Comparison of ENCODE assay signal across 13 cellular contexts in the genomic region with DNA sequence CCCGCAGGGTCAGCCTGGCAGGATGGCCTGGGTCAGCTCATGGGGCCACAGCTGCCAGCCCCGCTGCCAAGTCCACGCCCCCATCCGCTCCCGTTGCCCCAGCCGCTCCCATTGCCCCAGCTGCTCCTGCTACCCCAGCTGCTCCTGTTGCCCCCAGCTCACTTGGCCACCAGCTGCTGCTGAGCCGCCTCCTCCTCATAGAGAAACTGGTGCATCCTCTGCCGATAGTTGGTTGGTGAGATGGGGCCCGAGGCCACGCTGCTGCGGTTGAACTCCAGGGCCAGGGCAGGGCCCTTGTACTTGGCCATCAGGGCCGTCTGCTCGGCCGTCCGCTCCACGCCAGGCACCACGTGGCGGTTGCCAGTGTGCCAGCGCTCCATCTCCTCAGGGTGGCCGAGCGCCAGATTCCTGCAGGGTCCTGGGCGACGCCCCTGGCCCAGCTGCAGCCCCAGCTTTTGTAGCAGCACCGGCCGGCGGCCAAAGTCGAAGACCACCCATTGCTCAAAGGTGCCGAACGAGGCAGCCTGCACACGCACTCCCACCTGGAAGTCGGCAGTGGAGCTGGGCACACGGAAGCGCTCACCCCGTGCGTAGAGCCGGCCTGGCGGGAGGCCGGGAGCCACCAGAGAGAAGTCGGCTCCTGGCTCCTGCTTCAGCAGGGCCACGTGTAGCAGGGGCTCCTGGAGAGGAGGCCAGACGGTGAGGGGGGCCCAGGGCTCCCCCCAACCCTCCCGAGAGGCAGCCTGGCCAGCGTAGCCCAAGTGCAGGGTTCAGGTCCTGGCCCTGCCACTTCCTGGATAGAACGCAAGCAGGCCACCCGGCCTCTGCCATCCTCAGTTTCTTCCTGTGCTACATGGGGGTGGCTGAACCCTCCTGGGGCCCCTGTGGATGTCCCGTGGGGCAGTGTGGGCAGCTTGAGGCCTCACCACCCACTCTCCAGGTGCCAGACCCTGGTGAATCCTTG. TPM values are rescaled to one million over a fixed set of nuclear protein-coding genes. Genes with fewer than 3 reads are reported as not detected.
DNase-seq lines count a peak whose midpoint lies in the region; ATAC-seq and TF ChIP-seq lines count a peak whose summit lies in the region.
"Had no signal": no experiment of that assay in that cellular context is flagged by ENCODE, and none has a peak within 500 bp of the region (broad histone marks: within the 10 kb centered on the region; RNA-seq: fewer than 3 reads in every experiment).

No MANE protein-coding gene starts in this region.

- H3K4me1 Mint-ChIP-seq in activated naive CD4-positive, alpha-beta T cell treated with anti-CD3 and anti-CD28 coated beads, Interleukin-2, amount 50 U/mL, for 24 hours, result peaks cover 20% of the 10 kb centered on the region

- peaks cover 0 to 82% (median 37%) of the 10 kb centered on the region in 6 donors for H3K36me3 ChIP-seq in spleen
- H3K36me3 ChIP-seq in gastrocnemius medialis, result no peaks in the 10 kb centered on the region
- H3K36me3 ChIP-seq: BE2C, HAP-1 had no signal

- TF ChIP-seq POLR2A in spleen (IDR thresholded peaks at IDR 0.05), result no peak
- no peak for TF ChIP-seq POLR2A in gastrocnemius medialis (IDR thresholded peaks at IDR 0.05)

- no peaks in the 10 kb centered on the region for H3K36me3 Mint-ChIP-seq in activated naive CD4-positive, alpha-beta T cell treated with anti-CD3 and anti-CD28 coated beads, Interleukin-2, amount 50 U/mL, for 24 hours

- no peaks in the 10 kb centered on the region for H3K9me3 Mint-ChIP-seq in activated naive CD4-positive, alpha-beta T cell treated with anti-CD3 and anti-CD28 coated beads, Interleukin-2, amount 50 U/mL, for 24 hours

- H3K4me1 ChIP-seq in spleen, result peaks cover 22 to 68% (median 61%) of the 10 kb centered on the region in 6 donors
- H3K4me1 ChIP-seq in gastrocnemius medialis, result peaks cover 0 to 5% of the 10 kb centered on the region in 2 donors
- H3K4me1 ChIP-seq: BE2C had no signal

- CTCF ChIA-PET in RWPE1 (lab: Yijun Ruan, JAX), result interaction anchor here (0.7 to 1.7 kb wide), 2 partner anchors 31 to 217 kb away, joined by 3 to 7 read pairs; no protein-coding TSS in a partner anchor

- H3K9me3 ChIP-seq in spleen (no peaks in the 10 kb centered on the region), gastrocnemius medialis (no peaks in the 10 kb centered on the region)
- H3K9me3 ChIP-seq: BE2C, HAP-1 had no signal

- H3K27me3 ChIP-seq in spleen (replicated peaks in 1 of 7) (no peaks in the 10 kb centered on the region), gastrocnemius medialis (peaks cover 3 to 12% (median 10%) of the 10 kb centered on the region in 3 donors)
- H3K27me3 ChIP-seq: BE2C had no signal

- H3K4me3 ChIP-seq in spleen, result peak overlapping the region in 3 of 8 donors; percentile 20 to 65 (median 33)
- no peak overlapping the region for H3K4me3 ChIP-seq in gastrocnemius medialis
- H3K4me3 ChIP-seq: HAP-1, smooth muscle cell had no signal

- no peak for ATAC-seq in gastrocnemius medialis
- ATAC-seq: esophagus mucosa had no signal

- intact Hi-C loops in spleen (cut with DNase I; ENCODE audit: low total_unique reads) (no loop called here), gastrocnemius medialis (cut with DNase I; ENCODE audit: low total_unique reads) (no loop called here)

- no peaks in the 10 kb centered on the region for H3K27me3 Mint-ChIP-seq in activated naive CD4-positive, alpha-beta T cell treated with anti-CD3 and anti-CD28 coated beads, Interleukin-2, amount 50 U/mL, for 24 hours

- H3K27ac ChIP-seq in RWPE1 (peak overlapping the region; percentile 31), spleen (peak overlapping the region in 7 of 8 donors; percentile 24 to 90 (median 82)), gastrocnemius medialis (no peak overlapping the region)

- TF ChIP-seq CTCF in RWPE1 (conservative IDR thresholded peaks at IDR 0.05; ENCODE audit: low read depth), result no peak
- no peak for TF ChIP-seq CTCF in spleen (IDR thresholded peaks at IDR 0.05 in 8 of 11, conservative IDR thresholded peaks at IDR 0.05 in 3 of 11)
- TF ChIP-seq CTCF in gastrocnemius medialis (IDR thresholded peaks at IDR 0.05 in 4 of 5, conservative IDR thresholded peaks at IDR 0.05 in 1 of 5), result no peak

- H3K4me3 Mint-ChIP-seq in activated naive CD4-positive, alpha-beta T cell treated with anti-CD3 and anti-CD28 coated beads, Interleukin-2, amount 50 U/mL, for 24 hours, result peak overlapping the region; percentile 45

- in situ Hi-C loops in gastrocnemius medialis (cut with MboI; ENCODE audit: low sequenced_read_pairs in 4 of 4), result no loop called here

- no peak overlapping the region for H3K27ac Mint-ChIP-seq in activated naive CD4-positive, alpha-beta T cell treated with anti-CD3 and anti-CD28 coated beads, Interleukin-2, amount 50 U/mL, for 24 hours

- WGBS in spleen, 5 donors, result 79 to 89% (median 80%) methylated on average over 8 to 46 of the region's 46 CpGs

- POLR2A ChIA-PET in RWPE1 (lab: Yijun Ruan, JAX; ENCODE audit: low non-redundant PET), result interaction anchor here (0.6 kb wide), 1 partner anchor 88 kb away, joined by 3 read pairs; no protein-coding TSS in a partner anchor

- DNase-seq in activated naive CD4-positive, alpha-beta T cell (lab: John Stamatoyannopoulos, UW), result no peak
- DNase-seq in RWPE1 (ENCODE audit: low spot score) (no peak), spleen (peak; percentile 87), gastrocnemius medialis (no peak)
- DNase-seq in stimulated activated CD4-positive, alpha-beta T cell treated with anti-CD3 and anti-CD28 coated beads, Interleukin-4, amount 100 ng/mL, for 24 hours, result no peak
- DNase-seq: BE2C; stimulated activated CD8-positive, alpha-beta memory T cell treated with anti-CD3 and anti-CD28 coated beads, Interleukin-4, amount 100 ng/mL, for 48 hours had no signal

RNA-seq across cellular contexts. Expression of a gene that starts 4.8 kb away (rescaled TPM):
- 100 to 1,000 TPM in 1 of 7 donors, 10 to 100 TPM in 6; 56.5 to 120 (median 66.0) TPM for total RNA-seq in spleen
- 10 to 100 TPM in 1 of 3 donors, 1 to 10 TPM in 2; 4.3 to 21.2 (median 5.7) TPM for polyA plus RNA-seq in spleen
- 1 to 10 TPM; 1.7 to 6.2 (median 3.6) TPM for total RNA-seq in gastrocnemius medialis

RNA-seq across cellular contexts. Expression of a gene that starts 15.3 kb away (rescaled TPM):
- total RNA-seq in spleen (1 to 10 TPM in 4 of 7 donors, under 1 TPM in 3; 0.33 to 2.0 (median 1.0) TPM), gastrocnemius medialis (under 1 TPM in 1 of 4 donors, not detected in 3; 0.13 TPM)
- polyA plus RNA-seq in spleen, result 1 to 10 TPM in 1 of 3 donors, under 1 TPM in 2; 0.91 to 1.8 (median 0.98) TPM

RNA-seq across cellular contexts. Expression of a gene that starts 21.7 kb away (rescaled TPM):
- total RNA-seq in spleen (1 to 10 TPM in 4 of 7 donors, under 1 TPM in 1, not detected in 2; 0.46 to 1.5 (median 1.2) TPM), gastrocnemius medialis (not detected)
- polyA plus RNA-seq in spleen, result under 1 TPM; 0.07 to 0.19 (median 0.12) TPM
- total RNA-seq: myocyte; smooth muscle cell; T-helper 1 cell treated with Interleukin-12 subunit alpha and Interleukin-12 subunit beta and Interleukin-4 antibody, amounts not matched to agents 30 ng/mL and 1 ng/mL, for 36 hours had no signal
- polyA plus RNA-seq: smooth muscle cell had no signal

RNA-seq across cellular contexts. Expression of a gene that starts 32.1 kb away (rescaled TPM):
- total RNA-seq in spleen (1 to 10 TPM in 1 of 7 donors, under 1 TPM in 6; 0.20 to 1.0 (median 0.77) TPM), gastrocnemius medialis (under 1 TPM in 1 of 4 donors, not detected in 3; 0.36 TPM)
- polyA plus RNA-seq in spleen, result under 1 TPM; 0.55 to 0.72 (median 0.64) TPM
- total RNA-seq: smooth muscle cell had no signal

RNA-seq across cellular contexts. Expression of a gene that starts 48.7 kb away (rescaled TPM):
- 100 to 1,000 TPM in 4 of 7 donors, 10 to 100 TPM in 3; 68.8 to 167 (median 105) TPM for total RNA-seq in spleen
- 100 to 1,000 TPM; 123 to 275 (median 186) TPM for polyA plus RNA-seq in spleen
- total RNA-seq in gastrocnemius medialis, result 100 to 1,000 TPM in 1 of 4 donors, 10 to 100 TPM in 3; 50.2 to 207 (median 76.1) TPM

Comparison
In these comparisons a context has a peak if more than half of its experiments do, and no peak if none do; other contexts are left out.
1. H3K27ac ChIP-seq: peak in RWPE1 (single experiment) and spleen (7 of 8); none in gastrocnemius medialis (0 of 4).
2. RNA of a gene that starts 4.8 kb away (total RNA-seq): 56.5 to 120 TPM in spleen; 1.7 to 6.2 TPM in gastrocnemius medialis; every median in the first group is over 4 times any median in the second.